Comparison of ENCODE assay signal across 28 cellular contexts in genomic region chr4:23083391-23083790, GRCh38.
"Had no signal": no experiment of that assay in that cellular context is flagged by ENCODE, and none has a peak within 500 bp of the region (broad histone marks: within the 10 kb centered on the region; RNA-seq: fewer than 3 reads in every experiment).

No MANE protein-coding gene starts in this region.

- H3K4me1 ChIP-seq: ascending aorta, breast epithelium, colonic mucosa had no signal

- DNase-seq: activated CD4-positive, alpha-beta memory T cell treated with anti-CD3 and anti-CD28 coated beads, Interleukin-2, amount 10 ng/mL, durations not matched to agents 7 days and 5 days; activated CD4-positive, alpha-beta T cell treated with anti-CD3 and anti-CD28 coated beads for 1 hour; activated CD4-positive, alpha-beta T cell treated with anti-CD3 and anti-CD28 coated beads for 4 hours; activated CD4-positive, alpha-beta T cell treated with anti-CD3 and anti-CD28 coated beads, Interleukin-2, amount 10 ng/mL, durations not matched to agents 7 days and 5 days; activated CD4-positive, alpha-beta T cell treated with anti-CD3 and anti-CD28 coated beads, Interleukin-2, amount 50 U/mL, for 4 hours; activated CD8-positive, alpha-beta memory T cell treated with anti-CD3 and anti-CD28 coated beads, Interleukin-2, amount 50 U/mL, for 48 hours; activated gamma-delta T cell; activated naive CD4-positive, alpha-beta T cell; activated naive CD4-positive, alpha-beta T cell treated with anti-CD3 and anti-CD28 coated beads, Interleukin-2, amount 10 ng/mL, durations not matched to agents 7 days and 5 days; activated naive CD8-positive, alpha-beta T cell treated with anti-CD3 and anti-CD28 coated beads, Interleukin-2, amount 10 ng/mL, durations not matched to agents 7 days and 5 days; activated T-cell treated with anti-CD3 and anti-CD28 coated beads for 4 hours; activated T-cell treated with anti-CD3 and anti-CD28 coated beads, Interleukin-2, amount 50 U/mL, for 24 hours; activated T-cell treated with anti-CD3 and anti-CD28 coated beads, Interleukin-2, amount 50 U/mL, for 72 hours; central memory CD4-positive, alpha-beta T cell; cerebellar nuclear complex; colonic mucosa; effector CD8-positive, alpha-beta T cell; foreskin fibroblast; glutamatergic neuron; T-helper 2 cell had no signal

- H3K27ac ChIP-seq: ascending aorta, breast epithelium, cardiac muscle cell, colonic mucosa, epithelial cell of prostate, VCaP had no signal

- H3K9me3 ChIP-seq: ascending aorta, colonic mucosa had no signal

- H3K4me3 ChIP-seq: ascending aorta, breast epithelium, cardiac muscle cell, colonic mucosa had no signal

- FAIRE-seq: endometrium, endothelial cell of umbilical vein, frontal cortex had no signal

- H3K27me3 ChIP-seq: ascending aorta, breast epithelium, cardiac muscle cell, colonic mucosa had no signal

- H3K36me3 ChIP-seq: ascending aorta, breast epithelium, cardiac muscle cell, colonic mucosa had no signal
